ENCODE assay signal across 8 cellular contexts in genomic region chr20:3933126-3933684, GRCh38. TPM values are rescaled to one million over a fixed set of nuclear protein-coding genes. Genes with fewer than 3 reads are reported as not detected.
DNase-seq lines count a peak whose midpoint lies in the region; ATAC-seq and TF ChIP-seq lines count a peak whose summit lies in the region.

No MANE protein-coding gene starts in this region.

- H3K9me2 ChIP-seq in GM23248 (ENCODE audit: insufficient read depth): no peaks in the 10 kb centered on the region

- H3K4me2 ChIP-seq in GM23248 (ENCODE audit: unreplicated experiment): peak overlapping the region; percentile 89

- H3K4me3 ChIP-seq in ACC112 (ENCODE audit: low read depth, low read length): peak overlapping the region; percentile 69
- H3K4me3 ChIP-seq in GM23248: peak overlapping the region; percentile 71

- no peak for DNase-seq in GM23248
- no peak for DNase-seq in natural killer cell treated with Interleukin-12 subunit alpha and Interleukin-12 subunit beta and Interleukin-15 and Interleukin-18, amount 100 ng/mL, for 72 hours (ENCODE audit: low spot score)
- no peak for DNase-seq in stimulated activated naive CD4-positive, alpha-beta T cell treated with Interleukin-2 at 50 U/mL for 16 hours (lab: John Stamatoyannopoulos, UW)
- no peak for DNase-seq in HK-2 (ENCODE audit: unreplicated experiment)
- DNase-seq in NCI-H2227 (lab: John Stamatoyannopoulos, UW; ENCODE audit: unreplicated experiment): no peak
- no peak for DNase-seq in H4 (ENCODE audit: low spot score)

- H3K4me1 ChIP-seq in ACC112 (ENCODE audit: control insufficient read depth, insufficient read depth, low read length, unreplicated experiment): peaks cover 30% of the 10 kb centered on the region
- peaks cover 36% of the 10 kb centered on the region for H3K4me1 ChIP-seq in GM23248 (ENCODE audit: insufficient read depth)

- peaks cover 0 to 1% (median 0%) of the 10 kb centered on the region in 5 experiments for H3K9me3 Mint-ChIP-seq in brain
- no peaks in the 10 kb centered on the region for H3K9me3 Mint-ChIP-seq in natural killer cell treated with Interleukin-12 subunit alpha and Interleukin-12 subunit beta and Interleukin-15 and Interleukin-18, amount 100 ng/mL, for 72 hours

- H3K27ac Mint-ChIP-seq in brain: peak overlapping the region in 3 of 5 experiments; percentile 17 to 45 (median 44)
- H3K27ac Mint-ChIP-seq in natural killer cell treated with Interleukin-12 subunit alpha and Interleukin-12 subunit beta and Interleukin-15 and Interleukin-18, amount 100 ng/mL, for 72 hours: peak overlapping the region; percentile 78 to 85

- H3K27ac ChIP-seq in ACC112 (ENCODE audit: low read depth, low read length) (peak overlapping the region; percentile 51), GM23248 (peak overlapping the region; percentile 62)

- TF ChIP-seq CTCF in brain (conservative IDR thresholded peaks at IDR 0.05): no peak

- no peaks in the 10 kb centered on the region for H4K20me1 ChIP-seq in GM23248 (ENCODE audit: insufficient read depth)

- in situ Hi-C loops in GM23248 (cut with MboI): no loop called here

- H3K27me3 ChIP-seq in ACC112 (ENCODE audit: insufficient read depth, low read length) (no peaks in the 10 kb centered on the region), GM23248 (replicated peaks; ENCODE audit: insufficient read depth) (no peaks in the 10 kb centered on the region)

- H3K79me2 ChIP-seq in ACC112 (ENCODE audit: control insufficient read depth, insufficient read depth, low read length, unreplicated experiment) (no peaks in the 10 kb centered on the region), GM23248 (ENCODE audit: insufficient read depth) (no peaks in the 10 kb centered on the region)

- H3K9ac ChIP-seq in GM23248: peak overlapping the region; percentile 70

- peaks cover 56% of the 10 kb centered on the region for H3F3A ChIP-seq in GM23248 (ENCODE audit: insufficient read depth)

- peaks cover 42% of the 10 kb centered on the region for H3K36me3 Mint-ChIP-seq in brain
- no peaks in the 10 kb centered on the region for H3K36me3 Mint-ChIP-seq in natural killer cell treated with Interleukin-12 subunit alpha and Interleukin-12 subunit beta and Interleukin-15 and Interleukin-18, amount 100 ng/mL, for 72 hours

- H3K4me3 Mint-ChIP-seq in brain: no peak overlapping the region
- peak overlapping the region; percentile 26 for H3K4me3 Mint-ChIP-seq in natural killer cell treated with Interleukin-12 subunit alpha and Interleukin-12 subunit beta and Interleukin-15 and Interleukin-18, amount 100 ng/mL, for 72 hours

- H3K36me3 ChIP-seq in ACC112 (ENCODE audit: insufficient read depth, low read length) (peaks cover 21% of the 10 kb centered on the region; the same call in 1 of the 2 replicates), GM23248 (ENCODE audit: low read depth) (peaks cover 10% of the 10 kb centered on the region; the same call in 1 of the 2 replicates)

- H2AFZ ChIP-seq in ACC112 (ENCODE audit: low read length, unreplicated experiment) (no peak overlapping the region), GM23248 (peak overlapping the region; percentile 37)

- peaks cover under 1% of the 10 kb centered on the region for H3K27me3 Mint-ChIP-seq in brain
- H3K27me3 Mint-ChIP-seq in natural killer cell treated with Interleukin-12 subunit alpha and Interleukin-12 subunit beta and Interleukin-15 and Interleukin-18, amount 100 ng/mL, for 72 hours: no peaks in the 10 kb centered on the region

- peaks cover 34% of the 10 kb centered on the region for H3K4me1 Mint-ChIP-seq in brain
- H3K4me1 Mint-ChIP-seq in natural killer cell treated with Interleukin-12 subunit alpha and Interleukin-12 subunit beta and Interleukin-15 and Interleukin-18, amount 100 ng/mL, for 72 hours (ENCODE audit: low read depth in 2 of 2): peaks cover 27 to 38% of the 10 kb centered on the region in 2 donors

- H3K9me3 ChIP-seq in GM23248 (ENCODE audit: low read depth): no peaks in the 10 kb centered on the region

- no peak for ATAC-seq in natural killer cell treated with Interleukin-12 subunit alpha and Interleukin-12 subunit beta and Interleukin-15 and Interleukin-18, amount 100 ng/mL, for 72 hours

- 69 to 71% methylated on average over 7 of the region's 7 CpGs for WGBS in GM23248 (ENCODE audit: low coverage in 1 of 2, low lambda C conversion rate in 2 of 2, missing lambda C conversion rate in 2 of 2), 2 experiments

RNA-seq across cellular contexts. Expression of gene PANK2, which starts 44.0 kb away (rescaled TPM):
- 43.7 and 65.1 TPM in 2 replicates for total RNA-seq in GM23248 (2014; rRNA removed; shearing (Covaris generic))
- 30.6 and 32.6 TPM in 2 replicates for polyA plus RNA-seq in GM23248 (2016; fragmentation: Nextera tagmentation; extraction: Ambion mirVana)
- polyA plus RNA-seq in brain (ENCODE audit: insufficient read depth, low read depth, low replicate concordance): 27.7 TPM
- 10 to 100 TPM; 55.2 to 86.2 TPM for total RNA-seq in natural killer cell treated with Interleukin-12 subunit alpha and Interleukin-12 subunit beta and Interleukin-15 and Interleukin-18, amount 100 ng/mL, for 72 hours
- 37.4 and 40.8 TPM in 2 replicates for total RNA-seq in H4 (2014; rRNA removed; shearing (Covaris generic))
